17 cellular contexts compared by ENCODE assay signal in genomic region chr10:78038105-78038504, GRCh38. TPM values are rescaled to one million over a fixed set of nuclear protein-coding genes. Genes with fewer than 3 reads are reported as not detected.
A peak's percentile ranks its signal among the peaks of the same experiment; 100 is the strongest.
DNase-seq lines count a peak whose midpoint lies in the region; ATAC-seq, FAIRE-seq and TF ChIP-seq lines count a peak whose summit lies in the region.
"Had no signal": no experiment of that assay in that cellular context is flagged by ENCODE, and none has a peak within 500 bp of the region (broad histone marks: within the 10 kb centered on the region; RNA-seq: fewer than 3 reads in every experiment).

No MANE protein-coding gene starts in this region.

- no peaks in the 10 kb centered on the region for H3K27me3 ChIP-seq in endothelial cell of umbilical vein (ENCODE audit: control insufficient read depth in 2 of 2, insufficient read depth in 2 of 2, low read length in 2 of 2)
- H3K27me3 ChIP-seq: foreskin keratinocyte had no signal

- peak overlapping the region; percentile 59 for H3K27ac Mint-ChIP-seq in activated naive CD4-positive, alpha-beta T cell treated with anti-CD3 and anti-CD28 coated beads for 36 hours
- H3K27ac Mint-ChIP-seq in activated naive CD4-positive, alpha-beta T cell treated with anti-CD3 and anti-CD28 coated beads, Interleukin-2, amount 50 U/mL, for 72 hours, result peak overlapping the region in 1 of 2 donors; percentile 93
- H3K27ac Mint-ChIP-seq in stimulated activated effector memory CD8-positive, alpha-beta T cell treated with anti-CD3 and anti-CD28 coated beads, Interleukin-12 subunit alpha, Interleukin-12 subunit beta, amount 100 ng/mL, for 72 hours, result no peak overlapping the region
- no peak overlapping the region for H3K27ac Mint-ChIP-seq in Calu3 (ENCODE audit: unreplicated experiment)
- H3K27ac Mint-ChIP-seq: dendritic cell treated with granulocyte-macrophage colony-stimulating factor and Interleukin-4, amounts not matched to agents 40 ng/mL and 50 ng/mL, for 4 days had no signal

- peaks cover 76% of the 10 kb centered on the region for H3K4me1 ChIP-seq in OCI-LY7 (ENCODE audit: insufficient read depth, low read length, poor library complexity, severe bottlenecking)
- peaks cover 55% of the 10 kb centered on the region for H3K4me1 ChIP-seq in endothelial cell of umbilical vein (ENCODE audit: control insufficient read depth, extremely low read depth, insufficient read depth, low read length)

- no TSS peak for BruUV-seq in OCI-LY7 (replicated peaks; lab: Mats Ljungman, UMichigan)
- BruUV-seq in endothelial cell of umbilical vein (replicated peaks; lab: Mats Ljungman, UMichigan), result no TSS peak
- no TSS peak for BruUV-seq in Calu3 (replicated peaks; lab: Mats Ljungman, UMichigan)

- peaks cover 76% of the 10 kb centered on the region for H3K36me3 Mint-ChIP-seq in activated naive CD4-positive, alpha-beta T cell treated with anti-CD3 and anti-CD28 coated beads for 36 hours (ENCODE audit: low read depth)
- peaks cover 39 to 70% of the 10 kb centered on the region in 2 donors for H3K36me3 Mint-ChIP-seq in activated naive CD4-positive, alpha-beta T cell treated with anti-CD3 and anti-CD28 coated beads, Interleukin-2, amount 50 U/mL, for 72 hours
- peaks cover 98% of the 10 kb centered on the region for H3K36me3 Mint-ChIP-seq in stimulated activated effector memory CD8-positive, alpha-beta T cell treated with anti-CD3 and anti-CD28 coated beads, Interleukin-12 subunit alpha, Interleukin-12 subunit beta, amount 100 ng/mL, for 72 hours
- peaks cover 96% of the 10 kb centered on the region for H3K36me3 Mint-ChIP-seq in Calu3 (ENCODE audit: insufficient read depth, unreplicated experiment)

- no peaks in the 10 kb centered on the region for H3K9me2 ChIP-seq in OCI-LY7 (ENCODE audit: insufficient read depth, low read length)

- no peak overlapping the region for H3K9ac ChIP-seq in endothelial cell of umbilical vein (replicated peaks; ENCODE audit: extremely low read depth, insufficient read depth, low read length)

- ATAC-seq in activated naive CD4-positive, alpha-beta T cell treated with anti-CD3 and anti-CD28 coated beads, Interleukin-2, amount 50 U/mL, for 72 hours, result no peak
- no peak for ATAC-seq in stimulated activated effector memory CD8-positive, alpha-beta T cell treated with anti-CD3 and anti-CD28 coated beads, Interleukin-12 subunit alpha, Interleukin-12 subunit beta, amount 100 ng/mL, for 72 hours
- no peak for ATAC-seq in HG03571 (IDR thresholded peaks at IDR 0.05; ENCODE audit: unreplicated experiment)
- ATAC-seq: foreskin keratinocyte had no signal

- H3K27ac ChIP-seq in OCI-LY7 (ENCODE audit: low read depth, low read length, poor library complexity, severe bottlenecking) (no peak overlapping the region), endothelial cell of umbilical vein (ENCODE audit: insufficient read depth, low read depth, low read length) (no peak overlapping the region)
- H3K27ac ChIP-seq: foreskin keratinocyte had no signal

- H3K4me3 ChIP-seq in OCI-LY7 (ENCODE audit: low read depth, low read length, poor library complexity, severe bottlenecking) (peak overlapping the region; percentile 85), endothelial cell of umbilical vein (replicated peaks in 1 of 3; ENCODE audit: insufficient read depth in 1 of 3, low read depth in 1 of 3, low read length in 3 of 3) (no peak overlapping the region)

- no peaks in the 10 kb centered on the region for H3K9me1 ChIP-seq in endothelial cell of umbilical vein (replicated peaks; ENCODE audit: control insufficient read depth, extremely low read depth, insufficient read depth, low read length)

- no peaks in the 10 kb centered on the region for H3K9me3 ChIP-seq in OCI-LY7 (ENCODE audit: low read length)
- no peaks in the 10 kb centered on the region for H3K9me3 ChIP-seq in endothelial cell of umbilical vein (replicated peaks; ENCODE audit: control insufficient read depth, insufficient read depth, low read length)

- dilution Hi-C loops in endothelial cell of umbilical vein (cut with MboI; ENCODE audit: extremely low pct_ligation_motif_present, low sequenced_read_pairs), result no loop called here

- H3K36me3 ChIP-seq in OCI-LY7 (ENCODE audit: insufficient read depth, low read length) (peaks cover 89% of the 10 kb centered on the region), endothelial cell of umbilical vein (ENCODE audit: control insufficient read depth in 2 of 2, extremely low read depth in 1 of 2, insufficient read depth in 2 of 2, low read length in 2 of 2) (peaks cover 38 to 49% of the 10 kb centered on the region in 2 experiments)

- H3K79me2 ChIP-seq in OCI-LY7 (ENCODE audit: insufficient read depth, low read depth, low read length) (peaks cover 76% of the 10 kb centered on the region), endothelial cell of umbilical vein (ENCODE audit: control insufficient read depth, insufficient read depth, low read length) (peaks cover 78% of the 10 kb centered on the region)

- TF ChIP-seq CTCF in OCI-LY7 (conservative IDR thresholded peaks at IDR 0.05; ENCODE audit: low read length) (no peak), endothelial cell of umbilical vein (IDR thresholded peaks at IDR 0.05; ENCODE audit: extremely low read depth in 1 of 2, insufficient read depth in 1 of 2, low read depth in 1 of 2, low read length in 2 of 2) (no peak), Calu3 (IDR thresholded peaks at IDR 0.05; ENCODE audit: unreplicated experiment) (no peak)

- H3K4me2 ChIP-seq in OCI-LY7 (ENCODE audit: low read length) (peak overlapping the region; percentile 94), endothelial cell of umbilical vein (ENCODE audit: insufficient read depth, low read length) (peak overlapping the region; percentile 71)

- no peak for DNase-seq in activated naive CD4-positive, alpha-beta T cell treated with anti-CD3 and anti-CD28 coated beads for 36 hours
- DNase-seq in activated naive CD4-positive, alpha-beta T cell treated with anti-CD3 and anti-CD28 coated beads, Interleukin-2, amount 50 U/mL, for 72 hours (ENCODE audit: low spot score in 2 of 2), result no peak
- DNase-seq in OCI-LY7 (ENCODE audit: low spot score) (no peak), endothelial cell of umbilical vein (ENCODE audit: low read depth, low spot score) (peak; percentile 40), Calu3 (no peak), medulla oblongata (ENCODE audit: extremely low spot score) (no peak)
- no peak for DNase-seq in stimulated activated effector memory CD8-positive, alpha-beta T cell treated with anti-CD3 and anti-CD28 coated beads, Interleukin-12 subunit alpha, Interleukin-12 subunit beta, amount 100 ng/mL, for 72 hours (ENCODE audit: low spot score in 2 of 2)
- DNase-seq: activated CD8-positive, alpha-beta memory T cell treated with anti-CD3 and anti-CD28 coated beads, Interleukin-2, amount 50 U/mL, for 4 hours; foreskin keratinocyte; immature natural killer cell; NCI-H1436 treated with DMSO at 0.1 percent for 48 hours; NCI-H524 had no signal

- H4K20me1 ChIP-seq in OCI-LY7 (ENCODE audit: insufficient read depth, low read length) (peaks cover 71% of the 10 kb centered on the region), endothelial cell of umbilical vein (replicated peaks; ENCODE audit: control insufficient read depth, extremely low read depth, insufficient read depth, low read length) (peaks cover 19% of the 10 kb centered on the region)

- H3K27me3 Mint-ChIP-seq in activated naive CD4-positive, alpha-beta T cell treated with anti-CD3 and anti-CD28 coated beads for 36 hours (ENCODE audit: low read depth), result no peaks in the 10 kb centered on the region
- no peaks in the 10 kb centered on the region for H3K27me3 Mint-ChIP-seq in Calu3 (ENCODE audit: unreplicated experiment)
- H3K27me3 Mint-ChIP-seq: dendritic cell treated with granulocyte-macrophage colony-stimulating factor and Interleukin-4, amounts not matched to agents 40 ng/mL and 50 ng/mL, for 4 days; IgD-negative memory B cell had no signal

- no peaks in the 10 kb centered on the region for H3K9me3 Mint-ChIP-seq in activated naive CD4-positive, alpha-beta T cell treated with anti-CD3 and anti-CD28 coated beads for 36 hours
- no peaks in the 10 kb centered on the region for H3K9me3 Mint-ChIP-seq in activated naive CD4-positive, alpha-beta T cell treated with anti-CD3 and anti-CD28 coated beads, Interleukin-2, amount 50 U/mL, for 72 hours
- H3K9me3 Mint-ChIP-seq in stimulated activated effector memory CD8-positive, alpha-beta T cell treated with anti-CD3 and anti-CD28 coated beads, Interleukin-12 subunit alpha, Interleukin-12 subunit beta, amount 100 ng/mL, for 72 hours, result no peaks in the 10 kb centered on the region
- H3K9me3 Mint-ChIP-seq in Calu3 (ENCODE audit: low read depth, unreplicated experiment), result no peaks in the 10 kb centered on the region
- H3K9me3 Mint-ChIP-seq: dendritic cell treated with granulocyte-macrophage colony-stimulating factor and Interleukin-4, amounts not matched to agents 40 ng/mL and 50 ng/mL, for 4 days; IgD-negative memory B cell; immature natural killer cell had no signal

- no peak for FAIRE-seq in endothelial cell of umbilical vein (lab: Jason Lieb, UNC)
- FAIRE-seq: G401.6, TTC549 had no signal

- POLR2A ChIA-PET in OCI-LY7 (lab: Charles Lee), result no interaction called here
- POLR2A ChIA-PET in endothelial cell of umbilical vein (lab: Charles Lee), result no interaction called here

- CTCF ChIA-PET in activated naive CD4-positive, alpha-beta T cell treated with anti-CD3 and anti-CD28 coated beads for 36 hours (lab: Charles Lee), result interaction anchor here (3.0 kb wide), 1 partner anchor 8 kb away, joined by 23 read pairs; no protein-coding TSS in a partner anchor
- CTCF ChIA-PET in OCI-LY7 (lab: Charles Lee; ENCODE audit: unreplicated experiment), result no interaction called here
- CTCF ChIA-PET in endothelial cell of umbilical vein (lab: Charles Lee), result no interaction called here
- CTCF ChIA-PET in Calu3 (lab: Charles Lee), result interaction anchor here (1.7 kb wide), 1 partner anchor 9 kb away, joined by 4 read pairs; no protein-coding TSS in a partner anchor

- H2AFZ ChIP-seq in OCI-LY7 (ENCODE audit: low read length) (no peak overlapping the region), endothelial cell of umbilical vein (ENCODE audit: low read depth, low read length) (no peak overlapping the region)

- peaks cover 68% of the 10 kb centered on the region for H3K4me1 Mint-ChIP-seq in activated naive CD4-positive, alpha-beta T cell treated with anti-CD3 and anti-CD28 coated beads for 36 hours (ENCODE audit: low read depth)
- peaks cover 65% of the 10 kb centered on the region for H3K4me1 Mint-ChIP-seq in stimulated activated effector memory CD8-positive, alpha-beta T cell treated with anti-CD3 and anti-CD28 coated beads, Interleukin-12 subunit alpha, Interleukin-12 subunit beta, amount 100 ng/mL, for 72 hours
- peaks cover 44% of the 10 kb centered on the region for H3K4me1 Mint-ChIP-seq in Calu3 (ENCODE audit: low read depth, unreplicated experiment)

- intact Hi-C loops in activated naive CD4-positive, alpha-beta T cell treated with anti-CD3 and anti-CD28 coated beads for 36 hours (cut with micrococcal nuclease), result loop anchor here (10.0 kb wide), 1 partner anchor 1407 kb away; the partner anchor contains the start of gene ZCCHC24
- intact Hi-C loops in OCI-LY7 (cut with micrococcal nuclease; ENCODE audit: unreplicated experiment) (no loop called here), endothelial cell of umbilical vein (cut with micrococcal nuclease) (loop anchor here (5.0 kb wide), 1 partner anchor 1204 kb away; no protein-coding TSS in a partner anchor), Calu3 (cut with micrococcal nuclease; ENCODE audit: unreplicated experiment) (no loop called here)

- peak; percentile 15 for TF ChIP-seq POLR2A in endothelial cell of umbilical vein (IDR thresholded peaks at IDR 0.05; ENCODE audit: low read depth, low read length)

- peak overlapping the region; percentile 88 for H3K4me3 Mint-ChIP-seq in activated naive CD4-positive, alpha-beta T cell treated with anti-CD3 and anti-CD28 coated beads for 36 hours
- peak overlapping the region; percentile 79 for H3K4me3 Mint-ChIP-seq in stimulated activated effector memory CD8-positive, alpha-beta T cell treated with anti-CD3 and anti-CD28 coated beads, Interleukin-12 subunit alpha, Interleukin-12 subunit beta, amount 100 ng/mL, for 72 hours
- H3K4me3 Mint-ChIP-seq in Calu3 (ENCODE audit: low read depth, unreplicated experiment), result no peak overlapping the region
- H3K4me3 Mint-ChIP-seq: dendritic cell treated with granulocyte-macrophage colony-stimulating factor and Interleukin-4, amounts not matched to agents 40 ng/mL and 50 ng/mL, for 4 days; immature natural killer cell had no signal

RNA-seq across cellular contexts. Expression of gene RPS24, which starts 4.4 kb away (rescaled TPM):
- total RNA-seq in activated naive CD4-positive, alpha-beta T cell treated with anti-CD3 and anti-CD28 coated beads for 36 hours, result 1,000 to 10,000 TPM; 2,424 to 2,524 TPM
- total RNA-seq in activated naive CD4-positive, alpha-beta T cell treated with anti-CD3 and anti-CD28 coated beads, Interleukin-2, amount 50 U/mL, for 72 hours, result 1,000 to 10,000 TPM; 1,685 to 1,956 TPM
- total RNA-seq in OCI-LY7 (2014; rRNA removed; shearing (Covaris generic)), result 3,395 and 3,631 TPM in 2 replicates
- total RNA-seq in OCI-LY7 (2022) (2,059 and 2,387 TPM in 2 replicates), endothelial cell of umbilical vein (1,446 and 1,480 TPM in 2 replicates), Calu3 (2022) (1,787 and 1,941 TPM in 2 replicates)
- polyA plus RNA-seq in endothelial cell of umbilical vein, result 2,227 and 2,326 TPM in 2 replicates
- 4,708 and 5,948 TPM in 2 replicates for polyA plus RNA-seq in endothelial cell of umbilical vein (2011; cell fraction: cytosol; rRNA removed)
- polyA plus RNA-seq in endothelial cell of umbilical vein (2011; cell fraction: nucleus; rRNA removed), result 1,219 and 1,267 TPM in 2 replicates
- 4,228 and 4,559 TPM in 2 replicates for polyA plus RNA-seq in endothelial cell of umbilical vein (2012)
- 381 and 426 TPM in 2 replicates for polyA minus RNA-seq in endothelial cell of umbilical vein
- polyA minus RNA-seq in endothelial cell of umbilical vein (2011; cell fraction: cytosol; rRNA and poly(A)+ RNA removed), result 977 TPM
- 157 and 207 TPM in 2 replicates for polyA minus RNA-seq in endothelial cell of umbilical vein (2011; cell fraction: nucleus; rRNA and poly(A)+ RNA removed)

RNA-seq across cellular contexts. Expression of gene POLR3A, which starts 8.8 kb away (rescaled TPM):
- 10 to 100 TPM; 14.1 to 14.2 TPM for total RNA-seq in activated naive CD4-positive, alpha-beta T cell treated with anti-CD3 and anti-CD28 coated beads for 36 hours
- 10 to 100 TPM; 20.5 to 23.6 TPM for total RNA-seq in activated naive CD4-positive, alpha-beta T cell treated with anti-CD3 and anti-CD28 coated beads, Interleukin-2, amount 50 U/mL, for 72 hours
- 11.6 and 16.3 TPM in 2 replicates for total RNA-seq in OCI-LY7 (2014; rRNA removed; shearing (Covaris generic))
- total RNA-seq in OCI-LY7 (2022) (18.1 and 21.5 TPM in 2 replicates), endothelial cell of umbilical vein (22.1 and 25.3 TPM in 2 replicates), Calu3 (2022) (26.6 and 30.0 TPM in 2 replicates)
- 8.0 and 9.5 TPM in 2 replicates for polyA plus RNA-seq in endothelial cell of umbilical vein
- polyA plus RNA-seq in endothelial cell of umbilical vein (2011; cell fraction: cytosol; rRNA removed), result 8.7 and 9.8 TPM in 2 replicates
- 31.1 and 31.3 TPM in 2 replicates for polyA plus RNA-seq in endothelial cell of umbilical vein (2011; cell fraction: nucleus; rRNA removed)
- 18.0 and 21.3 TPM in 2 replicates for polyA plus RNA-seq in endothelial cell of umbilical vein (2012)
- 32.8 and 34.0 TPM in 2 replicates for polyA minus RNA-seq in endothelial cell of umbilical vein
- polyA minus RNA-seq in endothelial cell of umbilical vein (2011; cell fraction: cytosol; rRNA and poly(A)+ RNA removed), result 22.7 TPM
- polyA minus RNA-seq in endothelial cell of umbilical vein (2011; cell fraction: nucleus; rRNA and poly(A)+ RNA removed), result 28.6 and 37.5 TPM in 2 replicates

Comparison
In these comparisons a context has a peak if more than half of its experiments do, and no peak if none do; other contexts are left out.
1. CTCF ChIA-PET loops: an anchor here in activated naive CD4-positive, alpha-beta T cell treated with anti-CD3 and anti-CD28 coated beads for 36 hours (3.0 kb wide) and Calu3 (1.7 kb wide); none called in OCI-LY7 and endothelial cell of umbilical vein.
2. intact Hi-C loops: an anchor here in activated naive CD4-positive, alpha-beta T cell treated with anti-CD3 and anti-CD28 coated beads for 36 hours (10.0 kb wide) and endothelial cell of umbilical vein (5.0 kb wide); none called in OCI-LY7 and Calu3.